6 cellular contexts compared by ENCODE assay signal in the genomic region with DNA sequence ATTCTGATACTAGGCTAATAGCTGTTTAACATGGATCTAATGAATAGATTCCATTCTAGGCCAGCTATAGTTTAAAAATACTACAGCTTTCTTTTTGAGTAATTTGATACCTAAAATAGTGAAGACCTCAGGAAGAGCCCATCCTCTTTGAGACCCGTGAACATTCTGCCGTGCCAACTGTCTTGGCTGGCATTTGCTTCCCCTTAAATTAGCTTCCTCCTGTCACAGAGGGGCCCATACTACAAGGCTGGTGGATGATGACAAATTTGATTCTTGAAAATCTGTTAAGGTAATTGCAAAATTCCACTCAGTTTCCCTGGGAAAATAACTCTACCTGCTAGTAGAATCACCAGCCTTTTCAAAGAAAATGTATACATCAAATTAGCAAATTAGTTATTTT.
"Had no signal": no experiment of that assay in that cellular context is flagged by ENCODE, and none has a peak within 500 bp of the region (broad histone marks: within the 10 kb centered on the region; RNA-seq: fewer than 3 reads in every experiment).

No MANE protein-coding gene starts in this region.

- H3K4me2 ChIP-seq: GM23338 had no signal

- H3K27ac ChIP-seq: HL-60 had no signal

- ATAC-seq: GM23338, K562 had no signal

- H3K4me3 ChIP-seq: GM23338, K562 had no signal

- DNase-seq: H9, HCEC 1CT, IMR-90 had no signal

- H2AFZ ChIP-seq: GM23338 had no signal
